8 cellular contexts compared by ENCODE assay signal in genomic region chr1:155086182-155086741, GRCh38. TPM values are rescaled to one million over a fixed set of nuclear protein-coding genes. Genes with fewer than 3 reads are reported as not detected.
DNase-seq lines count a peak whose midpoint lies in the region; ATAC-seq and TF ChIP-seq lines count a peak whose summit lies in the region.

No MANE protein-coding gene starts in this region.

- DNase-seq in CD1c-positive myeloid dendritic cell (ENCODE audit: extremely low spot score), result peak; percentile 77
- DNase-seq in RPMI8226, result peak; percentile 79
- peak; percentile 78 for DNase-seq in activated T-helper 2 cell treated with anti-CD3 and anti-CD28 coated beads, Interferon-gamma antibody, Interleukin-2, Interleukin-4, amounts not matched to agents 10 μg/mL and 5 μg/mL and 100 μg/mL, durations not matched to agents 14 hours and 24 hours and 36 hours (ENCODE audit: low spot score)
- DNase-seq in foreskin keratinocyte, result no peak
- DNase-seq in uterus, result peak; percentile 72 to 75

- no peaks in the 10 kb centered on the region for H3K36me3 Mint-ChIP-seq in activated T-helper 2 cell treated with anti-CD3 and anti-CD28 coated beads, Interferon-gamma antibody, Interleukin-2, Interleukin-4, amounts not matched to agents 10 μg/mL and 5 μg/mL and 100 μg/mL, durations not matched to agents 14 hours and 24 hours and 36 hours (ENCODE audit: low read depth)

- ATAC-seq in HG02885 (IDR thresholded peaks at IDR 0.05; ENCODE audit: poor library complexity, unreplicated experiment), result peak; percentile 31
- ATAC-seq in foreskin keratinocyte, result peak; percentile 21
- ATAC-seq in HG03025 (IDR thresholded peaks at IDR 0.05; ENCODE audit: low FRiP score, unreplicated experiment), result no peak

- TF ChIP-seq POLR2A in uterus (IDR thresholded peaks at IDR 0.05), result no peak

- no peak overlapping the region for H2AFZ ChIP-seq in parathyroid adenoma

- TF ChIP-seq CTCF in foreskin keratinocyte (conservative IDR thresholded peaks at IDR 0.05) (peak; percentile 83), parathyroid adenoma (IDR thresholded peaks at IDR 0.05) (peak; percentile 82), uterus (IDR thresholded peaks at IDR 0.05) (peak; percentile 88 to 100 (median 94))

- H3K36me3 ChIP-seq in parathyroid adenoma (ENCODE audit: control insufficient read depth, insufficient read depth, low read length), result no peaks in the 10 kb centered on the region
- no peaks in the 10 kb centered on the region for H3K36me3 ChIP-seq in uterus

- intact Hi-C loops in activated T-helper 2 cell treated with anti-CD3 and anti-CD28 coated beads, Interferon-gamma antibody, Interleukin-2, Interleukin-4, amounts not matched to agents 10 μg/mL and 5 μg/mL and 100 μg/mL, durations not matched to agents 14 hours and 24 hours and 36 hours (cut with micrococcal nuclease), result no loop called here
- intact Hi-C loops in uterus (cut with DNase I; ENCODE audit: low total_unique reads), result no loop called here

- peak overlapping the region; percentile 82 for H3K4me3 Mint-ChIP-seq in activated T-helper 2 cell treated with anti-CD3 and anti-CD28 coated beads, Interferon-gamma antibody, Interleukin-2, Interleukin-4, amounts not matched to agents 10 μg/mL and 5 μg/mL and 100 μg/mL, durations not matched to agents 14 hours and 24 hours and 36 hours (ENCODE audit: low read depth)

- peaks cover 24% of the 10 kb centered on the region for H3K27me3 Mint-ChIP-seq in activated T-helper 2 cell treated with anti-CD3 and anti-CD28 coated beads, Interferon-gamma antibody, Interleukin-2, Interleukin-4, amounts not matched to agents 10 μg/mL and 5 μg/mL and 100 μg/mL, durations not matched to agents 14 hours and 24 hours and 36 hours (ENCODE audit: low read depth)

- no peaks in the 10 kb centered on the region for H3K9me3 Mint-ChIP-seq in activated T-helper 2 cell treated with anti-CD3 and anti-CD28 coated beads, Interferon-gamma antibody, Interleukin-2, Interleukin-4, amounts not matched to agents 10 μg/mL and 5 μg/mL and 100 μg/mL, durations not matched to agents 14 hours and 24 hours and 36 hours

- no peaks in the 10 kb centered on the region for H3K9me3 ChIP-seq in parathyroid adenoma (ENCODE audit: control insufficient read depth, low read length)
- H3K9me3 ChIP-seq in uterus, result no peaks in the 10 kb centered on the region

- peak overlapping the region; percentile 76 for H3K27ac Mint-ChIP-seq in activated T-helper 2 cell treated with anti-CD3 and anti-CD28 coated beads, Interferon-gamma antibody, Interleukin-2, Interleukin-4, amounts not matched to agents 10 μg/mL and 5 μg/mL and 100 μg/mL, durations not matched to agents 14 hours and 24 hours and 36 hours

- H3K79me2 ChIP-seq in parathyroid adenoma, result no peaks in the 10 kb centered on the region

- peaks cover 20% of the 10 kb centered on the region for H3K27me3 ChIP-seq in foreskin keratinocyte
- no peaks in the 10 kb centered on the region for H3K27me3 ChIP-seq in parathyroid adenoma (ENCODE audit: control insufficient read depth, insufficient read depth, low read length)
- H3K27me3 ChIP-seq in uterus, result peaks cover 24 to 28% of the 10 kb centered on the region in 2 donors

- H3K4me1 ChIP-seq in foreskin keratinocyte (peaks cover 6% of the 10 kb centered on the region), parathyroid adenoma (no peaks in the 10 kb centered on the region), uterus (peaks cover 0 to 21% of the 10 kb centered on the region in 2 donors)

- no peak overlapping the region for H3K27ac ChIP-seq in foreskin keratinocyte
- H3K27ac ChIP-seq in parathyroid adenoma, result no peak overlapping the region
- no peak overlapping the region for H3K27ac ChIP-seq in uterus

- H3K4me2 ChIP-seq in parathyroid adenoma (ENCODE audit: low read length), result no peak overlapping the region

- H3K9ac ChIP-seq in parathyroid adenoma, result no peak overlapping the region

- H3K4me3 ChIP-seq in parathyroid adenoma (ENCODE audit: low read depth, low read length), result peak overlapping the region; percentile 76
- H3K4me3 ChIP-seq in uterus, result no peak overlapping the region

- peaks cover 32% of the 10 kb centered on the region for H3K4me1 Mint-ChIP-seq in activated T-helper 2 cell treated with anti-CD3 and anti-CD28 coated beads, Interferon-gamma antibody, Interleukin-2, Interleukin-4, amounts not matched to agents 10 μg/mL and 5 μg/mL and 100 μg/mL, durations not matched to agents 14 hours and 24 hours and 36 hours (ENCODE audit: low read depth)

RNA-seq across cellular contexts. Expression of gene EFNA3, which starts 7.6 kb away (rescaled TPM):
- total RNA-seq in activated T-helper 2 cell treated with anti-CD3 and anti-CD28 coated beads, Interferon-gamma antibody, Interleukin-2, Interleukin-4, amounts not matched to agents 10 μg/mL and 5 μg/mL and 100 μg/mL, durations not matched to agents 14 hours and 24 hours and 36 hours, result 6.0 and 7.1 TPM in 2 replicates
- total RNA-seq in foreskin keratinocyte (4.1 and 4.2 TPM in 2 replicates), uterus (1 to 10 TPM in 3 of 4 donors, not detected in 1; 3.2 to 7.6 (median 3.3) TPM)
- polyA plus RNA-seq in foreskin keratinocyte, result 4.3 and 5.0 TPM in 2 replicates

RNA-seq across cellular contexts. Expression of gene EFNA4, which starts 22.7 kb away (rescaled TPM):
- 9.2 and 10.5 TPM in 2 replicates for total RNA-seq in activated T-helper 2 cell treated with anti-CD3 and anti-CD28 coated beads, Interferon-gamma antibody, Interleukin-2, Interleukin-4, amounts not matched to agents 10 μg/mL and 5 μg/mL and 100 μg/mL, durations not matched to agents 14 hours and 24 hours and 36 hours
- total RNA-seq in foreskin keratinocyte (10.0 and 10.9 TPM in 2 replicates), uterus (1 to 10 TPM in 2 of 4 donors, not detected in 2; 8.0 to 8.4 TPM)
- 16.8 and 17.7 TPM in 2 replicates for polyA plus RNA-seq in foreskin keratinocyte

RNA-seq across cellular contexts. Expression of gene ADAM15, which starts 35.1 kb away (rescaled TPM):
- 72.0 and 74.8 TPM in 2 replicates for total RNA-seq in activated T-helper 2 cell treated with anti-CD3 and anti-CD28 coated beads, Interferon-gamma antibody, Interleukin-2, Interleukin-4, amounts not matched to agents 10 μg/mL and 5 μg/mL and 100 μg/mL, durations not matched to agents 14 hours and 24 hours and 36 hours
- total RNA-seq in foreskin keratinocyte (214 and 242 TPM in 2 replicates), uterus (100 to 1,000 TPM in 3 of 4 donors, 10 to 100 TPM in 1; 58.6 to 270 (median 153) TPM)
- 201 and 244 TPM in 2 replicates for polyA plus RNA-seq in foreskin keratinocyte

RNA-seq across cellular contexts. Expression of gene EFNA1, which starts 41.4 kb away (rescaled TPM):
- 0.18 and 0.39 TPM in 2 replicates for total RNA-seq in activated T-helper 2 cell treated with anti-CD3 and anti-CD28 coated beads, Interferon-gamma antibody, Interleukin-2, Interleukin-4, amounts not matched to agents 10 μg/mL and 5 μg/mL and 100 μg/mL, durations not matched to agents 14 hours and 24 hours and 36 hours
- total RNA-seq in foreskin keratinocyte (27.3 and 48.2 TPM in 2 replicates), uterus (10 to 100 TPM; 22.3 to 58.5 (median 36.5) TPM)
- polyA plus RNA-seq in foreskin keratinocyte, result 25.7 and 41.9 TPM in 2 replicates

RNA-seq across cellular contexts. Expression of gene SLC50A1, which starts 49.4 kb away (rescaled TPM):
- 56.9 and 58.0 TPM in 2 replicates for total RNA-seq in activated T-helper 2 cell treated with anti-CD3 and anti-CD28 coated beads, Interferon-gamma antibody, Interleukin-2, Interleukin-4, amounts not matched to agents 10 μg/mL and 5 μg/mL and 100 μg/mL, durations not matched to agents 14 hours and 24 hours and 36 hours
- total RNA-seq in foreskin keratinocyte, result 63.0 and 65.0 TPM in 2 replicates
- polyA plus RNA-seq in foreskin keratinocyte, result 78.9 and 81.8 TPM in 2 replicates
- 10 to 100 TPM in 3 of 4 donors, under 1 TPM in 1; 0.26 to 24.0 (median 21.8) TPM for total RNA-seq in uterus

Comparison
In these comparisons a context has a peak if more than half of its experiments do, and no peak if none do; other contexts are left out.
1. DNase-seq: peak in CD1c-positive myeloid dendritic cell (single experiment), RPMI8226 (single experiment), activated T-helper 2 cell treated with anti-CD3 and anti-CD28 coated beads, Interferon-gamma antibody, Interleukin-2, Interleukin-4, amounts not matched to agents 10 μg/mL and 5 μg/mL and 100 μg/mL, durations not matched to agents 14 hours and 24 hours and 36 hours (single experiment) and uterus (2 of 2); none in foreskin keratinocyte (0 of 2).
2. Peak in every context shown above with its lines, with median percentiles within 50 percentile points of each other: CTCF ChIP-seq.